In the genomic region with DNA sequence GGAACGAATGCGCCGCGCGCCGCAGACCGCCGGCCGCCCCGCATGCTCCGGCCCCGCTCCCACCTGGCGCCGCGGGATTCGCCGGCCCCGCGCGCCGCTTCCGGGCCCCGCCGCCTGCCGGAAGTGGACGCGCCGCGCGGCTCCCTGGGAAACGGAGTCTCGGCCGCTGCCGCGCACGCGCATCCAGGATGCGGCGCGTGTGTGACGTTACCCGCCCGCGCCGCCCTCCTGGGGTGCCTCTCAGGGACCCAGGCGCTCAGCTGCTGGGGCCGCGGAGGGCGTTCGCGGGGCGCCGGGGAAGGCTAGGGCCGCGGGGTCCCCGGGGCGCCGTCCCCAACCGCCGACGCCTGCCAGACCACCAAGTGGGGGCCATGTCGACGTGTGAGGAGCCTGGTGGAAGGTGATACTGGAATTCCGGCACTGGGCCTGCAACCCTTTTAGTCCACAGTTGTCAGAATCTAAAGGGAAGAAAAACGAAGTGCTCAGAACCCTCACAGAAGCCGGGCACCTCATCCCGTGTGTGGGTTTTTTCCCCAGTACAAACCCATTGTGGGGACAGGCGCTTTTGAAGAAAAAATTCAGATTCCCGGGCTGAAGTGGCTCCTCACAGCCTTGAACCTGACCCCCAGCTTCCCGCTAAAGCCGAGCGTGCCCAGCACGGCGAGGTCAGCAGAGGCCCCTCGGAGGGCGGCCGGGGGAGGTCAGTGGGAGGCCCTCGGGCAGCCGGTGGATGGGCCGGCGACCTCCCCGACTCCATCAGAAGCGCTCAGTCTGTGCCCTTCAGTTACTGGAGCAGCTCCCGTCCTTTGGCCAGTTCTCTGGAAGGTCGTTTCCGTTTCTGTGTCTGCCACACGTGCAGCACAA, we compare ENCODE assay signal across 8 cellular contexts. TPM values are rescaled to one million over a fixed set of nuclear protein-coding genes. Genes with fewer than 3 reads are reported as not detected.
DNase-seq lines count a peak whose midpoint lies in the region; ATAC-seq and TF ChIP-seq lines count a peak whose summit lies in the region.

A gene with protein sequence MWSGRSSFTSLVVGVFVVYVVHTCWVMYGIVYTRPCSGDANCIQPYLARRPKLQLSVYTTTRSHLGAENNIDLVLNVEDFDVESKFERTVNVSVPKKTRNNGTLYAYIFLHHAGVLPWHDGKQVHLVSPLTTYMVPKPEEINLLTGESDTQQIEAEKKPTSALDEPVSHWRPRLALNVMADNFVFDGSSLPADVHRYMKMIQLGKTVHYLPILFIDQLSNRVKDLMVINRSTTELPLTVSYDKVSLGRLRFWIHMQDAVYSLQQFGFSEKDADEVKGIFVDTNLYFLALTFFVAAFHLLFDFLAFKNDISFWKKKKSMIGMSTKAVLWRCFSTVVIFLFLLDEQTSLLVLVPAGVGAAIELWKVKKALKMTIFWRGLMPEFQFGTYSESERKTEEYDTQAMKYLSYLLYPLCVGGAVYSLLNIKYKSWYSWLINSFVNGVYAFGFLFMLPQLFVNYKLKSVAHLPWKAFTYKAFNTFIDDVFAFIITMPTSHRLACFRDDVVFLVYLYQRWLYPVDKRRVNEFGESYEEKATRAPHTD (minus strand): TSS at position 125 of the 864 bp plus-strand sequence. CDS start 258 bp downstream, outside the sequence.

- H3K4me3 Mint-ChIP-seq in type B pancreatic cell: peak within 1 kb of the TSS; percentile 95

- no peaks in the 10 kb centered on the region for H3K27me3 Mint-ChIP-seq in type B pancreatic cell

- peaks cover 12 to 23% of the 10 kb centered on the region in 2 donors for H3K4me1 ChIP-seq in adrenal gland (replicated peaks in 1 of 2)
- peaks cover 3 to 28% (median 23%) of the 10 kb centered on the region in 9 donors for H3K4me1 ChIP-seq in heart right ventricle

- TF ChIP-seq CTCF in GM12875 (IDR thresholded peaks at IDR 0.05; ENCODE audit: borderline replicate concordance, insufficient read depth, low read depth, low read length) (no peak), adrenal gland (IDR thresholded peaks at IDR 0.05) (peak in 3 of 6 experiments; percentile 24 to 46 (median 28)), heart right ventricle (IDR thresholded peaks at IDR 0.05) (no peak), type B pancreatic cell (conservative IDR thresholded peaks at IDR 0.05) (no peak)

- peaks cover 5% of the 10 kb centered on the region for H3K4me1 Mint-ChIP-seq in type B pancreatic cell (ENCODE audit: unreplicated experiment)

- intact Hi-C loops in adrenal gland (cut with DNase I) (loop anchor here in 1 of 2 donors (10.0 kb wide), 1 partner anchor 300 kb away; no protein-coding TSS in a partner anchor), heart right ventricle (cut with DNase I) (no loop called here), posterior vena cava (cut with DNase I) (no loop called here)

- peaks cover 9% of the 10 kb centered on the region for H3K36me3 Mint-ChIP-seq in type B pancreatic cell

- no peaks in the 10 kb centered on the region for H3K9me3 Mint-ChIP-seq in type B pancreatic cell

- peaks cover 0 to 23% of the 10 kb centered on the region in 2 donors for H3K36me3 ChIP-seq in adrenal gland (replicated peaks in 1 of 2)
- H3K36me3 ChIP-seq in heart right ventricle: peaks cover 0 to 36% (median 21%) of the 10 kb centered on the region in 9 donors

- H3K9me3 ChIP-seq in adrenal gland (replicated peaks in 1 of 3): no peaks in the 10 kb centered on the region
- no peaks in the 10 kb centered on the region for H3K9me3 ChIP-seq in heart right ventricle

- no peaks in the 10 kb centered on the region for H3K27me3 ChIP-seq in adrenal gland
- H3K27me3 ChIP-seq in heart right ventricle: no peaks in the 10 kb centered on the region

- H3K4me3 ChIP-seq in GM12875 (ENCODE audit: low read depth, low read length): peak within 1 kb of the TSS; percentile 90
- peak within 1 kb of the TSS; percentile 88 to 97 (median 89) for H3K4me3 ChIP-seq in adrenal gland
- peak within 1 kb of the TSS; percentile 66 to 100 (median 85) for H3K4me3 ChIP-seq in heart right ventricle

- ATAC-seq in HG02678 (IDR thresholded peaks at IDR 0.05; ENCODE audit: unreplicated experiment) (peak; percentile 87), heart right ventricle (peak; percentile 93 to 97 (median 96))

- WGBS in adrenal gland, 4 donors: 0 to 1% (median 1%) methylated on average over 15 to 87 of the region's 87 CpGs
- 1 to 2% methylated on average over 55 to 87 of the region's 87 CpGs for WGBS in heart right ventricle, 2 donors

- H3K27ac ChIP-seq in adrenal gland: peak within 1 kb of the TSS in 4 of 5 donors; percentile 67 to 92 (median 74)
- H3K27ac ChIP-seq in heart right ventricle: peak within 1 kb of the TSS; percentile 24 to 96 (median 90)

- peak; percentile 76 to 81 for TF ChIP-seq POLR2A in adrenal gland (IDR thresholded peaks at IDR 0.05)

- DNase-seq in NCI-H128 (lab: John Stamatoyannopoulos, UW; ENCODE audit: unreplicated experiment): peak; percentile 78
- DNase-seq in T-helper 1 cell: peak; percentile 78 to 91 (median 83)
- peak; percentile 84 to 91 (median 87) for DNase-seq in adrenal gland
- peak; percentile 81 to 89 for DNase-seq in heart right ventricle
- peak; percentile 96 for DNase-seq in posterior vena cava (ENCODE audit: low spot score)
- peak; percentile 92 for DNase-seq in type B pancreatic cell (ENCODE audit: extremely low spot score, unreplicated experiment)

- H3K27ac Mint-ChIP-seq in type B pancreatic cell: peak within 1 kb of the TSS; percentile 88

RNA-seq across cellular contexts. Expression of the gene that starts here (rescaled TPM):
- total RNA-seq in adrenal gland: 10 to 100 TPM; 61.8 to 96.5 (median 83.9) TPM
- polyA plus RNA-seq in adrenal gland: 10 to 100 TPM; 40.7 to 85.6 (median 50.7) TPM
- 10 to 100 TPM; 27.5 to 43.9 (median 32.5) TPM for total RNA-seq in heart right ventricle
- polyA plus RNA-seq in heart right ventricle: 10 to 100 TPM; 21.5 to 78.0 TPM
- 10 to 100 TPM; 56.5 to 65.9 TPM for total RNA-seq in posterior vena cava
- total RNA-seq in type B pancreatic cell (ENCODE audit: low replicate concordance): 84.8 and 90.1 TPM in 2 replicates

Comparison
In these comparisons a context has a peak if more than half of its experiments do, and no peak if none do; other contexts are left out.
1. Peak in every context shown above with its lines: DNase-seq, ATAC-seq, H3K4me3 ChIP-seq and H3K27ac ChIP-seq.